Comparison of ENCODE assay signal across 9 cellular contexts in genomic region chr22:35330258-35330861, GRCh38. TPM values are rescaled to one million over a fixed set of nuclear protein-coding genes. Genes with fewer than 3 reads are reported as not detected.
A peak's percentile ranks its signal among the peaks of the same experiment; 100 is the strongest.
DNase-seq lines count a peak whose midpoint lies in the region; ATAC-seq and TF ChIP-seq lines count a peak whose summit lies in the region.
"Had no signal": no experiment of that assay in that cellular context is flagged by ENCODE, and none has a peak within 500 bp of the region (broad histone marks: within the 10 kb centered on the region; RNA-seq: fewer than 3 reads in every experiment).

No MANE protein-coding gene starts in this region.

- no peaks in the 10 kb centered on the region for H3K27me3 Mint-ChIP-seq in activated CD8-positive, alpha-beta memory T cell treated with anti-CD3 and anti-CD28 coated beads, Interleukin-2, amount 10 ng/mL, durations not matched to agents 7 days and 5 days

- H3K4me3 ChIP-seq in fibroblast of pulmonary artery (replicated peaks; ENCODE audit: low read depth, low read length) = no peak overlapping the region
- no peak overlapping the region for H3K4me3 ChIP-seq in prostate gland

- H3K27me3 ChIP-seq in prostate gland (replicated peaks; ENCODE audit: insufficient read depth) = no peaks in the 10 kb centered on the region

- no peaks in the 10 kb centered on the region for H3K4me1 ChIP-seq in prostate gland (replicated peaks)

- DNase-seq in activated gamma-delta T cell treated with Interleukin-2 at 50 U/mL for 16 hours (peak; percentile 31), activated gamma-delta T cell (lab: John Stamatoyannopoulos, UW) (no peak), fibroblast of pulmonary artery (ENCODE audit: low read depth) (peak; percentile 91), prostate gland (ENCODE audit: low spot score) (peak; percentile 60), COLO829 (ENCODE audit: low spot score) (no peak), DMS 273 (lab: John Stamatoyannopoulos, UW; ENCODE audit: unreplicated experiment) (no peak)
- peak; percentile 64 for DNase-seq in activated CD8-positive, alpha-beta memory T cell treated with anti-CD3 and anti-CD28 coated beads, Interleukin-2, amount 10 ng/mL, durations not matched to agents 7 days and 5 days

- peaks cover 22 to 30% of the 10 kb centered on the region in 2 donors for H3K36me3 ChIP-seq in prostate gland

- TF ChIP-seq CTCF in fibroblast of pulmonary artery (IDR thresholded peaks at IDR 0.05; ENCODE audit: low read length, missing control alignments) = no peak
- no peak for TF ChIP-seq CTCF in prostate gland (IDR thresholded peaks at IDR 0.05)

- no peak overlapping the region for H3K27ac ChIP-seq in prostate gland
- H3K27ac ChIP-seq: VCaP had no signal

- TF ChIP-seq POLR2A in prostate gland (IDR thresholded peaks at IDR 0.05) = no peak

- H3K9me3 ChIP-seq in prostate gland = no peaks in the 10 kb centered on the region

- H3K36me3 Mint-ChIP-seq in activated CD8-positive, alpha-beta memory T cell treated with anti-CD3 and anti-CD28 coated beads, Interleukin-2, amount 10 ng/mL, durations not matched to agents 7 days and 5 days = peaks cover 2% of the 10 kb centered on the region

- CTCF ChIA-PET in activated CD8-positive, alpha-beta memory T cell treated with anti-CD3 and anti-CD28 coated beads, Interleukin-2, amount 10 ng/mL, durations not matched to agents 7 days and 5 days (lab: Charles Lee) = interaction anchor here (1.1 to 2.0 kb wide), 6 partner anchors 21 to 180 kb away, joined by 3 to 6 read pairs (median 4); no protein-coding TSS in a partner anchor

- peaks cover 31% of the 10 kb centered on the region for H3K4me1 Mint-ChIP-seq in activated CD8-positive, alpha-beta memory T cell treated with anti-CD3 and anti-CD28 coated beads, Interleukin-2, amount 10 ng/mL, durations not matched to agents 7 days and 5 days

- H3K27ac Mint-ChIP-seq in activated CD8-positive, alpha-beta memory T cell treated with anti-CD3 and anti-CD28 coated beads, Interleukin-2, amount 10 ng/mL, durations not matched to agents 7 days and 5 days = peak overlapping the region; percentile 36

- H3K9me3 Mint-ChIP-seq in activated CD8-positive, alpha-beta memory T cell treated with anti-CD3 and anti-CD28 coated beads, Interleukin-2, amount 10 ng/mL, durations not matched to agents 7 days and 5 days (ENCODE audit: low read depth) = no peaks in the 10 kb centered on the region

- no peak overlapping the region for H3K4me3 Mint-ChIP-seq in activated CD8-positive, alpha-beta memory T cell treated with anti-CD3 and anti-CD28 coated beads, Interleukin-2, amount 10 ng/mL, durations not matched to agents 7 days and 5 days

- peak; percentile 43 for ATAC-seq in activated CD8-positive, alpha-beta memory T cell treated with anti-CD3 and anti-CD28 coated beads, Interleukin-2, amount 10 ng/mL, durations not matched to agents 7 days and 5 days
- no peak for ATAC-seq in GM19467 (IDR thresholded peaks at IDR 0.05; ENCODE audit: unreplicated experiment)

- WGBS in prostate gland = 34% methylated on average over 16 of the region's 16 CpGs

- intact Hi-C loops in prostate gland (cut with DNase I) = no loop called here

RNA-seq across cellular contexts. Expression of gene TOM1, which starts 30.7 kb away (rescaled TPM):
- 10 to 100 TPM; 16.1 to 20.5 TPM for total RNA-seq in activated CD8-positive, alpha-beta memory T cell treated with anti-CD3 and anti-CD28 coated beads, Interleukin-2, amount 10 ng/mL, durations not matched to agents 7 days and 5 days
- total RNA-seq in prostate gland = 10 to 100 TPM; 65.6 to 68.6 TPM

RNA-seq across cellular contexts. Expression of gene HMOX1, which starts 50.5 kb away (rescaled TPM):
- 1 to 10 TPM in 1 of 2 experiments, under 1 TPM in 1; 0.88 to 6.0 TPM for total RNA-seq in activated CD8-positive, alpha-beta memory T cell treated with anti-CD3 and anti-CD28 coated beads, Interleukin-2, amount 10 ng/mL, durations not matched to agents 7 days and 5 days
- total RNA-seq in prostate gland = 10 to 100 TPM in 1 of 2 donors, 1 to 10 TPM in 1; 3.5 to 31.5 TPM

Comparison
In these comparisons a context has a peak if more than half of its experiments do, and no peak if none do; other contexts are left out.
1. DNase-seq: peak in activated gamma-delta T cell treated with Interleukin-2 at 50 U/mL for 16 hours (single experiment), activated CD8-positive, alpha-beta memory T cell treated with anti-CD3 and anti-CD28 coated beads, Interleukin-2, amount 10 ng/mL, durations not matched to agents 7 days and 5 days (single experiment), fibroblast of pulmonary artery (single experiment) and prostate gland (single experiment); none in activated gamma-delta T cell (single experiment), COLO829 (single experiment) and DMS 273 (single experiment).